Comparison of ENCODE assay signal across 9 cellular contexts in genomic region chr11:117457835-117458234, GRCh38.
A peak's percentile ranks its signal among the peaks of the same experiment; 100 is the strongest.
DNase-seq lines count a peak whose midpoint lies in the region; ATAC-seq and TF ChIP-seq lines count a peak whose summit lies in the region.
"Had no signal": no experiment of that assay in that cellular context is flagged by ENCODE, and none has a peak within 500 bp of the region (broad histone marks: within the 10 kb centered on the region; RNA-seq: fewer than 3 reads in every experiment).

No MANE protein-coding gene starts in this region.

- H4K8ac ChIP-seq in IMR-90 (ENCODE audit: low read depth in 2 of 2, low read length in 2 of 2), result no peak overlapping the region

- H2AK9ac ChIP-seq in IMR-90 (replicated peaks; ENCODE audit: low read depth, low read length, poor library complexity), result no peak overlapping the region

- no peaks in the 10 kb centered on the region for H3K9me2 ChIP-seq in Karpas-422 (replicated peaks; ENCODE audit: insufficient read depth, low read length)

- H3K9ac ChIP-seq in IMR-90 (ENCODE audit: low read depth, low read length) (no peak overlapping the region), Karpas-422 (ENCODE audit: low read length) (no peak overlapping the region)

- H3K9me1 ChIP-seq in IMR-90 (ENCODE audit: insufficient read depth, low read length), result no peaks in the 10 kb centered on the region

- H3K56ac ChIP-seq in IMR-90 (ENCODE audit: extremely low read depth, insufficient read depth, low read length), result no peak overlapping the region

- H3K36me3 ChIP-seq in IMR-90 (ENCODE audit: control insufficient read depth, insufficient read depth, low read length), result no peaks in the 10 kb centered on the region
- no peaks in the 10 kb centered on the region for H3K36me3 ChIP-seq in Karpas-422 (ENCODE audit: insufficient read depth, low read length)

- H3K36me3 Mint-ChIP-seq in activated naive CD8-positive, alpha-beta T cell treated with anti-CD3 and anti-CD28 coated beads, Interleukin-2, amount 50 U/mL, for 24 hours (ENCODE audit: low read depth), result peaks cover 6% of the 10 kb centered on the region
- H3K36me3 Mint-ChIP-seq in activated naive CD8-positive, alpha-beta T cell treated with anti-CD3 and anti-CD28 coated beads for 36 hours, result peaks cover 9% of the 10 kb centered on the region
- H3K36me3 Mint-ChIP-seq in activated B cell treated with CpG ODN at 0.5 μM for 24 hours (ENCODE audit: low read depth), result no peaks in the 10 kb centered on the region

- no peak overlapping the region for H3K23ac ChIP-seq in IMR-90 (ENCODE audit: low read depth, low read length)

- peak overlapping the region; percentile 19 for H3K27ac Mint-ChIP-seq in activated naive CD8-positive, alpha-beta T cell treated with anti-CD3 and anti-CD28 coated beads, Interleukin-2, amount 50 U/mL, for 24 hours
- no peak overlapping the region for H3K27ac Mint-ChIP-seq in activated naive CD8-positive, alpha-beta T cell treated with anti-CD3 and anti-CD28 coated beads for 36 hours
- no peak overlapping the region for H3K27ac Mint-ChIP-seq in activated B cell treated with CpG ODN at 0.5 μM for 24 hours

- no peak overlapping the region for H3K4me3 Mint-ChIP-seq in activated naive CD8-positive, alpha-beta T cell treated with anti-CD3 and anti-CD28 coated beads, Interleukin-2, amount 50 U/mL, for 24 hours
- no peak overlapping the region for H3K4me3 Mint-ChIP-seq in activated naive CD8-positive, alpha-beta T cell treated with anti-CD3 and anti-CD28 coated beads for 36 hours
- no peak overlapping the region for H3K4me3 Mint-ChIP-seq in activated B cell treated with CpG ODN at 0.5 μM for 24 hours

- H3K18ac ChIP-seq in IMR-90 (ENCODE audit: low read depth, low read length), result no peak overlapping the region

- H3K79me2 ChIP-seq in Karpas-422 (ENCODE audit: low read length), result no peaks in the 10 kb centered on the region

- TF ChIP-seq RAD21 in IMR-90 (IDR thresholded peaks at IDR 0.05; ENCODE audit: low read length), result no peak

- H2AFZ ChIP-seq in IMR-90 (replicated peaks; ENCODE audit: low read length, poor library complexity), result peak overlapping the region; percentile 14
- H2AFZ ChIP-seq in Karpas-422 (ENCODE audit: low read length), result no peak overlapping the region

- H2BK120ac ChIP-seq in IMR-90 (ENCODE audit: low read depth, low read length), result no peak overlapping the region

- no peak for TF ChIP-seq POLR2A in IMR-90 (IDR thresholded peaks at IDR 0.05; ENCODE audit: low read depth, low read length)

- H3K4me2 ChIP-seq in IMR-90 (ENCODE audit: low read depth, low read length), result no peak overlapping the region
- H3K4me2 ChIP-seq in Karpas-422 (ENCODE audit: low read depth, low read length, poor library complexity, severe bottlenecking), result no peak overlapping the region

- in situ Hi-C loops in IMR-90 (cut with MboI; ENCODE audit: low sequenced_read_pairs), result no loop called here

- H3K4me3 ChIP-seq in IMR-90 (ENCODE audit: insufficient read depth, low read depth, low read length) (no peak overlapping the region), Karpas-422 (ENCODE audit: low read length) (no peak overlapping the region)

- ATAC-seq in activated naive CD8-positive, alpha-beta T cell treated with anti-CD3 and anti-CD28 coated beads, Interleukin-2, amount 50 U/mL, for 24 hours, result peak; percentile 23
- ATAC-seq in IMR-90 (ENCODE audit: low read depth) (no peak), activated B cell treated with CpG ODN at 0.5 μM for 24 hours (ENCODE audit: low read depth) (peak; percentile 40), GM21515 (IDR thresholded peaks at IDR 0.05; ENCODE audit: unreplicated experiment) (no peak)

- TF ChIP-seq CTCF in IMR-90 (conservative IDR thresholded peaks at IDR 0.05; ENCODE audit: low read depth, low read length) (no peak), activated B cell treated with CpG ODN at 0.5 μM for 24 hours (IDR thresholded peaks at IDR 0.05) (no peak)

- H3K79me1 ChIP-seq in IMR-90 (ENCODE audit: low read depth in 1 of 2, low read length in 2 of 2), result no peaks in the 10 kb centered on the region

- H2BK15ac ChIP-seq in IMR-90 (ENCODE audit: low read depth, low read length), result no peak overlapping the region

- BruUV-seq in IMR-90 (replicated peaks; lab: Mats Ljungman, UMichigan), result no TSS peak

- H3K4me1 Mint-ChIP-seq in activated naive CD8-positive, alpha-beta T cell treated with anti-CD3 and anti-CD28 coated beads, Interleukin-2, amount 50 U/mL, for 24 hours, result peaks cover 23% of the 10 kb centered on the region
- H3K4me1 Mint-ChIP-seq in activated naive CD8-positive, alpha-beta T cell treated with anti-CD3 and anti-CD28 coated beads for 36 hours, result no peaks in the 10 kb centered on the region
- peaks cover 4% of the 10 kb centered on the region for H3K4me1 Mint-ChIP-seq in activated B cell treated with CpG ODN at 0.5 μM for 24 hours

- H3K27me3 Mint-ChIP-seq in activated naive CD8-positive, alpha-beta T cell treated with anti-CD3 and anti-CD28 coated beads, Interleukin-2, amount 50 U/mL, for 24 hours, result peaks cover 4% of the 10 kb centered on the region
- H3K27me3 Mint-ChIP-seq in activated naive CD8-positive, alpha-beta T cell treated with anti-CD3 and anti-CD28 coated beads for 36 hours, result no peaks in the 10 kb centered on the region
- H3K27me3 Mint-ChIP-seq in activated B cell treated with CpG ODN at 0.5 μM for 24 hours, result no peaks in the 10 kb centered on the region

- no peak overlapping the region for H2BK20ac ChIP-seq in IMR-90 (ENCODE audit: low read depth, low read length)

- no peak for DNase-seq in activated naive CD8-positive, alpha-beta T cell treated with anti-CD3 and anti-CD28 coated beads, Interleukin-2, amount 50 U/mL, for 24 hours
- DNase-seq in activated naive CD8-positive, alpha-beta T cell treated with anti-CD3 and anti-CD28 coated beads for 36 hours, result no peak
- DNase-seq in IMR-90, result no peak
- DNase-seq in activated B cell treated with CpG ODN at 0.5 μM for 24 hours, result no peak
- no peak for DNase-seq in stimulated activated CD4-positive, alpha-beta T cell treated with anti-CD3 and anti-CD28 coated beads, Interleukin-4, amount 100 ng/mL, for 4 hours
- DNase-seq in stimulated activated naive CD4-positive, alpha-beta T cell (lab: John Stamatoyannopoulos, UW), result no peak
- DNase-seq in Karpas-422, result no peak
- DNase-seq: Right ventricle myocardium superior had no signal

- H4K91ac ChIP-seq in IMR-90 (ENCODE audit: insufficient read depth, low read depth, low read length), result no peak overlapping the region

- no peak overlapping the region for H3K14ac ChIP-seq in IMR-90 (replicated peaks; ENCODE audit: low read depth, low read length)

- H4K5ac ChIP-seq in IMR-90 (ENCODE audit: low read depth, low read length), result no peak overlapping the region

- no peak overlapping the region for H2AK5ac ChIP-seq in IMR-90 (ENCODE audit: low read depth, low read length)

- H2BK5ac ChIP-seq in IMR-90 (ENCODE audit: low read depth, low read length, poor library complexity, severe bottlenecking), result no peak overlapping the region

- no peaks in the 10 kb centered on the region for H4K20me1 ChIP-seq in IMR-90 (ENCODE audit: insufficient read depth, low read length)
- no peaks in the 10 kb centered on the region for H4K20me1 ChIP-seq in Karpas-422 (ENCODE audit: insufficient read depth, low read depth, low read length)

- H3K4ac ChIP-seq in IMR-90 (ENCODE audit: low read depth, low read length), result no peak overlapping the region

- H3K9me3 Mint-ChIP-seq in activated naive CD8-positive, alpha-beta T cell treated with anti-CD3 and anti-CD28 coated beads, Interleukin-2, amount 50 U/mL, for 24 hours, result peaks cover 13% of the 10 kb centered on the region
- peaks cover 15% of the 10 kb centered on the region for H3K9me3 Mint-ChIP-seq in activated naive CD8-positive, alpha-beta T cell treated with anti-CD3 and anti-CD28 coated beads for 36 hours
- peaks cover 10% of the 10 kb centered on the region for H3K9me3 Mint-ChIP-seq in activated B cell treated with CpG ODN at 0.5 μM for 24 hours

- no peaks in the 10 kb centered on the region; the same call in 1 of the 2 replicates for H3K9me3 ChIP-seq in IMR-90 (ENCODE audit: control insufficient read depth, insufficient read depth, low read length)
- H3K9me3 ChIP-seq in Karpas-422 (ENCODE audit: low read length), result no peaks in the 10 kb centered on the region

- peaks cover 14% of the 10 kb centered on the region for H3K27me3 ChIP-seq in IMR-90 (ENCODE audit: control insufficient read depth, insufficient read depth, low read length)
- H3K27me3 ChIP-seq in Karpas-422 (ENCODE audit: low read length), result no peaks in the 10 kb centered on the region

- intact Hi-C loops in IMR-90 (cut with micrococcal nuclease), result no loop called here
- intact Hi-C loops in activated B cell treated with CpG ODN at 0.5 μM for 24 hours (cut with micrococcal nuclease), result no loop called here

- no CpG with 5 or more reads among the region's 9 CpGs for WGBS in IMR-90 (ENCODE audit: extremely low coverage in 2 of 2, insufficient read length in 1 of 2), 2 experiments

- dilution Hi-C loops in IMR-90 (cut with HindIII; ENCODE audit: low sequenced_read_pairs, unreplicated experiment), result no loop called here

- H3K27ac ChIP-seq in IMR-90 (ENCODE audit: insufficient read depth, low read length), result no peak overlapping the region
- H3K27ac ChIP-seq in Karpas-422 (ENCODE audit: low read length), result no peak overlapping the region

- CTCF ChIA-PET in IMR-90 (lab: Yijun Ruan, JAX) (no interaction called here), activated B cell treated with CpG ODN at 0.5 μM for 24 hours (lab: Charles Lee) (no interaction called here)

- H3K4me1 ChIP-seq in IMR-90 (ENCODE audit: control insufficient read depth, insufficient read depth, low read length) (no peaks in the 10 kb centered on the region), Karpas-422 (ENCODE audit: low read length) (no peaks in the 10 kb centered on the region)

- POLR2A ChIA-PET in IMR-90 (lab: Charles Lee; ENCODE audit: unreplicated experiment), result no interaction called here
- POLR2A ChIA-PET in activated B cell treated with CpG ODN at 0.5 μM for 24 hours (lab: Charles Lee), result no interaction called here

TF ChIP-seq in IMR-90, 13 proteins besides CTCF, POLR2A, EP300 and RAD21:
- no peak for TF ChIP-seq MAFK (IDR thresholded peaks at IDR 0.05; ENCODE audit: low read depth, low read length)
- TF ChIP-seq MXI1 (IDR thresholded peaks at IDR 0.05; ENCODE audit: borderline replicate concordance, low read depth, low read length), result no peak
- TF ChIP-seq FOS (IDR thresholded peaks at IDR 0.05; ENCODE audit: low read depth, low read length), result no peak
- TF ChIP-seq BHLHE40 (IDR thresholded peaks at IDR 0.05; ENCODE audit: low read depth, low read length), result no peak
- no peak for TF ChIP-seq MAZ (IDR thresholded peaks at IDR 0.05; ENCODE audit: borderline replicate concordance, low read depth, low read length)

Comparison
In these comparisons a context has a peak if more than half of its experiments do, and no peak if none do; other contexts are left out.
1. ATAC-seq: peak in activated naive CD8-positive, alpha-beta T cell treated with anti-CD3 and anti-CD28 coated beads, Interleukin-2, amount 50 U/mL, for 24 hours (single experiment) and activated B cell treated with CpG ODN at 0.5 μM for 24 hours (single experiment); none in IMR-90 (single experiment) and GM21515 (single experiment).